Comparison of ENCODE assay signal across 33 cellular contexts in genomic region chr2:208227581-208228232, GRCh38. TPM values are rescaled to one million over a fixed set of nuclear protein-coding genes. Genes with fewer than 3 reads are reported as not detected.
"Had no signal": no experiment of that assay in that cellular context is flagged by ENCODE, and none has a peak within 500 bp of the region (broad histone marks: within the 10 kb centered on the region; RNA-seq: fewer than 3 reads in every experiment).

No MANE protein-coding gene starts in this region.

- FAIRE-seq: endometrium, islet of Langerhans had no signal

- H3K27ac ChIP-seq: esophagus squamous epithelium, heart right ventricle, left lung, ovary, psoas muscle, skin epidermis, thoracic aorta, tibial nerve, vagina had no signal

- H3K4me3 ChIP-seq: esophagus squamous epithelium, heart right ventricle, left lung, ovary, psoas muscle, skin epidermis, thoracic aorta, tibial nerve, vagina had no signal

- H3K9me3 ChIP-seq: ovary, psoas muscle, thoracic aorta, vagina had no signal

- H3K36me3 ChIP-seq: esophagus squamous epithelium, heart right ventricle, left lung, ovary, thoracic aorta, tibial nerve, vagina had no signal

- ATAC-seq: effector memory CD8-positive, alpha-beta T cell; left cardiac atrium; left lung; naive thymus-derived CD8-positive, alpha-beta T cell; psoas muscle; right cardiac atrium had no signal

- DNase-seq: cortex of kidney; effector memory CD8-positive, alpha-beta T cell; erythroblast; esophagus squamous epithelium; foreskin melanocyte; glutamatergic neuron; heart right ventricle; hippocampal formation; left cardiac atrium; left lung; naive thymus-derived CD8-positive, alpha-beta T cell; nephron progenitor cell; occipital lobe; ovary; psoas muscle; right cardiac atrium; stimulated activated CD4-positive, alpha-beta T cell treated with anti-CD3 and anti-CD28 coated beads, Interleukin-15, amount 100 ng/mL, for 24 hours; stimulated activated CD4-positive, alpha-beta T cell treated with anti-CD3 and anti-CD28 coated beads, Interleukin-4, amount 100 ng/mL, for 1 hour; stimulated activated CD8-positive, alpha-beta memory T cell treated with anti-CD3 and anti-CD28 coated beads, Interleukin-4, amount 100 ng/mL, for 48 hours; stimulated activated naive CD4-positive, alpha-beta T cell treated with Interleukin-2 at 50 U/mL for 16 hours had no signal

- H3K4me1 ChIP-seq: esophagus squamous epithelium, heart right ventricle, left lung, psoas muscle, tibial nerve, vagina had no signal

- H3K27me3 ChIP-seq: esophagus squamous epithelium, heart right ventricle, left lung, ovary, tibial nerve, vagina had no signal

RNA-seq across cellular contexts. Expression of gene C2orf80, which starts 37.9 kb away (rescaled TPM):
- total RNA-seq: dermis microvascular lymphatic vessel endothelial cell; esophagus squamous epithelium; heart right ventricle; kidney epithelial cell; left cardiac atrium; left lung; lower leg skin; mesenteric fat pad; myocyte; naive thymus-derived CD8-positive, alpha-beta T cell; ovary; psoas muscle; renal cortical epithelial cell; right cardiac atrium; thoracic aorta; tibial nerve; ureter; vagina had no signal
- polyA plus RNA-seq: heart right ventricle; naive thymus-derived CD8-positive, alpha-beta T cell; ovary; right cardiac atrium had no signal
